1 cellular context compared by ENCODE assay signal in genomic region chr5:138466058-138466899, GRCh38.
TF ChIP-seq lines count a peak whose summit lies in the region.

No MANE protein-coding gene starts in this region.

TF ChIP-seq in HepG2, 621 proteins besides CTCF, POLR2A, EP300 and RAD21 (continued from another document and continues in another):
- no peak for TF ChIP-seq SRY (CRISPR knock-in tag; IDR thresholded peaks at IDR 0.05)
- TF ChIP-seq RXRB (CRISPR knock-in tag; IDR thresholded peaks at IDR 0.05; ENCODE audit: borderline replicate concordance) = 0 out of 2 replicates have a peak, but pooled peaks have one; percentile 7
- TF ChIP-seq SRF (IDR thresholded peaks at IDR 0.05; ENCODE audit: low read depth, low read length) = peak; percentile 49; the same call in 1 of the 2 replicates
- TF ChIP-seq LCORL (IDR thresholded peaks at IDR 0.05) = no peak
- TF ChIP-seq LCORL (CRISPR knock-in tag; IDR thresholded peaks at IDR 0.05) = peak; percentile 10; the same call in 1 of the 2 replicates
- TF ChIP-seq, protein P1, sequence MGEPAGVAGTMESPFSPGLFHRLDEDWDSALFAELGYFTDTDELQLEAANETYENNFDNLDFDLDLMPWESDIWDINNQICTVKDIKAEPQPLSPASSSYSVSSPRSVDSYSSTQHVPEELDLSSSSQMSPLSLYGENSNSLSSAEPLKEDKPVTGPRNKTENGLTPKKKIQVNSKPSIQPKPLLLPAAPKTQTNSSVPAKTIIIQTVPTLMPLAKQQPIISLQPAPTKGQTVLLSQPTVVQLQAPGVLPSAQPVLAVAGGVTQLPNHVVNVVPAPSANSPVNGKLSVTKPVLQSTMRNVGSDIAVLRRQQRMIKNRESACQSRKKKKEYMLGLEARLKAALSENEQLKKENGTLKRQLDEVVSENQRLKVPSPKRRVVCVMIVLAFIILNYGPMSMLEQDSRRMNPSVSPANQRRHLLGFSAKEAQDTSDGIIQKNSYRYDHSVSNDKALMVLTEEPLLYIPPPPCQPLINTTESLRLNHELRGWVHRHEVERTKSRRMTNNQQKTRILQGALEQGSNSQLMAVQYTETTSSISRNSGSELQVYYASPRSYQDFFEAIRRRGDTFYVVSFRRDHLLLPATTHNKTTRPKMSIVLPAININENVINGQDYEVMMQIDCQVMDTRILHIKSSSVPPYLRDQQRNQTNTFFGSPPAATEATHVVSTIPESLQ (CRISPR knock-in tag; conservative IDR thresholded peaks at IDR 0.05) = no peak
- TF ChIP-seq ZNF709 (CRISPR knock-in tag; IDR thresholded peaks at IDR 0.05) = peak; percentile 69; the same call in 1 of the 2 replicates
- TF ChIP-seq KDM5B (CRISPR knock-in tag; IDR thresholded peaks at IDR 0.05; ENCODE audit: borderline replicate concordance) = peak; percentile 68; the same call in 1 of the 2 replicates
- TF ChIP-seq FOXP4 (CRISPR knock-in tag; IDR thresholded peaks at IDR 0.05) = no peak; the same call in 1 of the 2 replicates
- TF ChIP-seq HDAC2 (CRISPR knock-in tag; IDR thresholded peaks at IDR 0.05) = peak; percentile 65; the same call in 1 of the 2 replicates
- peak; percentile 19; the same call in 1 of the 2 replicates for TF ChIP-seq KMT2B (CRISPR knock-in tag; IDR thresholded peaks at IDR 0.05)
- peak; percentile 39; the same call in 1 of the 2 replicates for TF ChIP-seq FOXA3 (CRISPR knock-in tag; IDR thresholded peaks at IDR 0.05)
- peak; percentile 35; the same call in 1 of the 2 replicates for TF ChIP-seq ZNF331 (CRISPR knock-in tag; IDR thresholded peaks at IDR 0.05)
- 0 out of 2 replicates have a peak, but pooled peaks have one; percentile 66 for TF ChIP-seq HNRNPUL1 (IDR thresholded peaks at IDR 0.05; ENCODE audit: low read depth, low read length)
- 0 out of 2 replicates have a peak, but pooled peaks have one; percentile 51 for TF ChIP-seq ZNF703 (CRISPR knock-in tag; IDR thresholded peaks at IDR 0.05; ENCODE audit: borderline replicate concordance)
- TF ChIP-seq TIGD3 (CRISPR knock-in tag; IDR thresholded peaks at IDR 0.05; ENCODE audit: borderline replicate concordance) = no peak
- peak in 1 of 2 experiments; percentile 25; a peak in 1 of 4 replicates for TF ChIP-seq HMGXB4 (CRISPR knock-in tag; IDR thresholded peaks at IDR 0.05; ENCODE audit: borderline replicate concordance in 1 of 2, low read depth in 1 of 2)
- 0 out of 2 replicates have a peak, but pooled peaks have one; percentile 42 for TF ChIP-seq ZNF263 (CRISPR knock-in tag; IDR thresholded peaks at IDR 0.05)
- 0 out of 2 replicates have a peak, but pooled peaks have one; percentile 27 for TF ChIP-seq PHF8 (CRISPR knock-in tag; IDR thresholded peaks at IDR 0.05)
- no peak for TF ChIP-seq SOX6 (IDR thresholded peaks at IDR 0.05)
- peak; percentile 30 for TF ChIP-seq SOX6 (CRISPR knock-in tag; IDR thresholded peaks at IDR 0.05)
- TF ChIP-seq ZNF574 (CRISPR knock-in tag; IDR thresholded peaks at IDR 0.05) = 0 out of 2 replicates have a peak, but pooled peaks have one; percentile 37
- TF ChIP-seq ZNF205 (CRISPR knock-in tag; IDR thresholded peaks at IDR 0.05) = no peak
- TF ChIP-seq POLR2G (IDR thresholded peaks at IDR 0.05; ENCODE audit: low read depth, low read length) = peak; percentile 13
- TF ChIP-seq, protein P2, sequence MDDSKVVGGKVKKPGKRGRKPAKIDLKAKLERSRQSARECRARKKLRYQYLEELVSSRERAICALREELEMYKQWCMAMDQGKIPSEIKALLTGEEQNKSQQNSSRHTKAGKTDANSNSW (CRISPR knock-in tag; IDR thresholded peaks at IDR 0.05; ENCODE audit: borderline replicate concordance) = 0 out of 2 replicates have a peak, but pooled peaks have one; percentile 47
- no peak for TF ChIP-seq HNF4G (IDR thresholded peaks at IDR 0.05; ENCODE audit: borderline replicate concordance, low read depth, low read length)
- TF ChIP-seq HNF4G (CRISPR knock-in tag; IDR thresholded peaks at IDR 0.05; ENCODE audit: borderline replicate concordance, low read depth) = no peak
- TF ChIP-seq CEBPG (CRISPR knock-in tag; IDR thresholded peaks at IDR 0.05) = peak; percentile 60
- peak; percentile 24; the same call in 1 of the 2 replicates for TF ChIP-seq PATZ1 (CRISPR knock-in tag; IDR thresholded peaks at IDR 0.05)
- TF ChIP-seq MXD3 (CRISPR knock-in tag; IDR thresholded peaks at IDR 0.05) = 0 out of 2 replicates have a peak, but pooled peaks have one; percentile 25
- peak; percentile 92 for TF ChIP-seq SAP130 (CRISPR knock-in tag; IDR thresholded peaks at IDR 0.05; ENCODE audit: low read depth)
- peak; percentile 34; the same call in 1 of the 2 replicates for TF ChIP-seq KAT8 (CRISPR knock-in tag; IDR thresholded peaks at IDR 0.05)
- peak; percentile 99 for TF ChIP-seq HIVEP1 (CRISPR knock-in tag; IDR thresholded peaks at IDR 0.05)
- peak in 1 of 2 experiments; percentile 62; a peak in 1 of 4 replicates for TF ChIP-seq ATF4 (CRISPR knock-in tag; IDR thresholded peaks at IDR 0.05)
- no peak for TF ChIP-seq RFX1 (IDR thresholded peaks at IDR 0.05)
- TF ChIP-seq ISL2 (CRISPR knock-in tag; IDR thresholded peaks at IDR 0.05) = 0 out of 2 replicates have a peak, but pooled peaks have one; percentile 18
- 0 out of 2 replicates have a peak, but pooled peaks have one; percentile 38 for TF ChIP-seq ZNF639 (CRISPR knock-in tag; conservative IDR thresholded peaks at IDR 0.05)
- TF ChIP-seq, protein P3, sequence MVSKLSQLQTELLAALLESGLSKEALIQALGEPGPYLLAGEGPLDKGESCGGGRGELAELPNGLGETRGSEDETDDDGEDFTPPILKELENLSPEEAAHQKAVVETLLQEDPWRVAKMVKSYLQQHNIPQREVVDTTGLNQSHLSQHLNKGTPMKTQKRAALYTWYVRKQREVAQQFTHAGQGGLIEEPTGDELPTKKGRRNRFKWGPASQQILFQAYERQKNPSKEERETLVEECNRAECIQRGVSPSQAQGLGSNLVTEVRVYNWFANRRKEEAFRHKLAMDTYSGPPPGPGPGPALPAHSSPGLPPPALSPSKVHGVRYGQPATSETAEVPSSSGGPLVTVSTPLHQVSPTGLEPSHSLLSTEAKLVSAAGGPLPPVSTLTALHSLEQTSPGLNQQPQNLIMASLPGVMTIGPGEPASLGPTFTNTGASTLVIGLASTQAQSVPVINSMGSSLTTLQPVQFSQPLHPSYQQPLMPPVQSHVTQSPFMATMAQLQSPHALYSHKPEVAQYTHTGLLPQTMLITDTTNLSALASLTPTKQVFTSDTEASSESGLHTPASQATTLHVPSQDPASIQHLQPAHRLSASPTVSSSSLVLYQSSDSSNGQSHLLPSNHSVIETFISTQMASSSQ (IDR thresholded peaks at IDR 0.05; ENCODE audit: low read depth) = peak; percentile 87
- TF ChIP-seq, protein P3 (CRISPR knock-in tag; IDR thresholded peaks at IDR 0.05; ENCODE audit: borderline replicate concordance) = peak; percentile 95
- TF ChIP-seq ZNF333 (CRISPR knock-in tag; IDR thresholded peaks at IDR 0.05; ENCODE audit: borderline replicate concordance) = peak; percentile 91; the same call in 1 of the 2 replicates
